Comparison of ENCODE assay signal across 12 cellular contexts in the genomic region with DNA sequence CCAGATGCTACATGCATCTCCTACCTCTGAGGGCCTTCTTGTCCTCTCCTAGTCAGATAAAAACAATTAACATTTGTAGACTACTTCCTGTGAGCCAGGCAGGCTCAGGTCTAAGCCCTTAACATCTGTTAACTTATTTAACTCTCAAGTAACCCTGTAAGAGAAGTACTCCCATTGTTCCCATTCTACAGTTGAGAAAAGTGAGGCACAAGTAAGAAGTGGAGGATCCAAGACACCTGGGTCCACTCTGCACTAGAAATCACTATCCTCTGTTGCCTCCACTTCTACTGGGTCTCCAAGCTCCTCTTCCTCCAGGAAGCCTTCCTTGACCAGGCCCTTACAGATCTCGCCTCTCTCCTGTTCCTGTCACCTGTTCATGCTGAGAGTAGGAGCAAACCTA. TPM values are rescaled to one million over a fixed set of nuclear protein-coding genes. Genes with fewer than 3 reads are reported as not detected.
A peak's percentile ranks its signal among the peaks of the same experiment; 100 is the strongest.
DNase-seq lines count a peak whose midpoint lies in the region; ATAC-seq, FAIRE-seq and TF ChIP-seq lines count a peak whose summit lies in the region.
"Had no signal": no experiment of that assay in that cellular context is flagged by ENCODE, and none has a peak within 500 bp of the region (broad histone marks: within the 10 kb centered on the region; RNA-seq: fewer than 3 reads in every experiment).

No MANE protein-coding gene starts in this region.

- no peak overlapping the region for H2AFZ ChIP-seq in HepG2 (ENCODE audit: low read length)

- no peak for FAIRE-seq in HepG2 (lab: Jason Lieb, UNC)

- TF ChIP-seq EP300 in HepG2 (IDR thresholded peaks at IDR 0.05; ENCODE audit: low read depth in 2 of 2, low read length in 2 of 2) (no peak), HepG2 (CRISPR knock-in tag; IDR thresholded peaks at IDR 0.05; ENCODE audit: borderline replicate concordance) (no peak)

- H3K27me3 ChIP-seq in HepG2 (ENCODE audit: control insufficient read depth in 1 of 2, insufficient read depth in 2 of 2, low read length in 2 of 2) (peaks cover 2 to 36% of the 10 kb centered on the region in 2 experiments; a peak in 3 of 5 replicates), right lobe of liver (no peaks in the 10 kb centered on the region), iPS-18a (ENCODE audit: control insufficient read depth, insufficient read depth, low read length) (peaks cover 19% of the 10 kb centered on the region)

- H3K36me3 ChIP-seq in HepG2 (replicated peaks in 1 of 2; ENCODE audit: control insufficient read depth in 1 of 2, insufficient read depth in 2 of 2, low read length in 2 of 2) (no peaks in the 10 kb centered on the region), right lobe of liver (no peaks in the 10 kb centered on the region), iPS-18a (ENCODE audit: control insufficient read depth, low read depth, low read length) (no peaks in the 10 kb centered on the region)
- H3K36me3 ChIP-seq: cardiac muscle cell had no signal

- TF ChIP-seq RAD21 in HepG2 (CRISPR knock-in tag; IDR thresholded peaks at IDR 0.05), result no peak

- H3K9me3 Mint-ChIP-seq in WTC11, result no peaks in the 10 kb centered on the region

- H3K27ac Mint-ChIP-seq in WTC11, result no peak overlapping the region

- H3K27ac ChIP-seq in HepG2 (ENCODE audit: extremely low read length, insufficient read depth, low read length) (no peak overlapping the region), right lobe of liver (no peak overlapping the region), iPS-18a (ENCODE audit: low read length) (no peak overlapping the region)
- H3K27ac ChIP-seq: cardiac muscle cell had no signal

- H3K4me1 ChIP-seq in HepG2 (ENCODE audit: insufficient read depth, low read length), result peaks cover 7% of the 10 kb centered on the region
- no peaks in the 10 kb centered on the region for H3K4me1 ChIP-seq in right lobe of liver
- peaks cover 14% of the 10 kb centered on the region for H3K4me1 ChIP-seq in iPS-18a (ENCODE audit: control insufficient read depth, low read depth, low read length)

- POLR2A ChIA-PET in HepG2 (lab: Yijun Ruan, JAX) (no interaction called here), WTC11 (lab: Charles Lee) (no interaction called here)

- peak overlapping the region; percentile 75 for H3K4me3 Mint-ChIP-seq in WTC11

- TF ChIP-seq POLR2A in HepG2 (IDR thresholded peaks at IDR 0.05; ENCODE audit: insufficient read depth in 1 of 2, low read depth in 2 of 2, low read length in 2 of 2), result no peak
- no peak for TF ChIP-seq POLR2A in right lobe of liver (IDR thresholded peaks at IDR 0.05)

- no peaks in the 10 kb centered on the region for H3K36me3 Mint-ChIP-seq in WTC11

- H3K79me2 ChIP-seq in HepG2 (ENCODE audit: insufficient read depth, low read length), result no peaks in the 10 kb centered on the region

- no TSS peak for BruUV-seq in HepG2 (replicated peaks; lab: Mats Ljungman, UMichigan)

- TF ChIP-seq CTCF in HepG2 (CRISPR knock-in tag; IDR thresholded peaks at IDR 0.05) (no peak), right lobe of liver (IDR thresholded peaks at IDR 0.05) (no peak), WTC11 (IDR thresholded peaks at IDR 0.05) (no peak)

- CTCF ChIA-PET in HepG2 (lab: Yijun Ruan, JAX; ENCODE audit: low intra/inter-chr PET ratio, low total read pairs) (no interaction called here), WTC11 (lab: Charles Lee) (interaction anchor here (0.8 kb wide), 1 partner anchor 17 kb away, joined by 3 read pairs; no protein-coding TSS in a partner anchor)

- H3K9me3 ChIP-seq in HepG2 (ENCODE audit: low read length) (no peaks in the 10 kb centered on the region), right lobe of liver (no peaks in the 10 kb centered on the region), iPS-18a (ENCODE audit: control insufficient read depth, low read depth, low read length) (no peaks in the 10 kb centered on the region)

- no peak for ATAC-seq in HepG2
- ATAC-seq in right lobe of liver, result no peak
- no peak for ATAC-seq in WTC11
- no peak for ATAC-seq in HG03095 (IDR thresholded peaks at IDR 0.05; ENCODE audit: unreplicated experiment)
- ATAC-seq: Right ventricle myocardium inferior had no signal

- WGBS in HepG2 (ENCODE audit: low lambda C conversion rate), result 14% methylated on average over 1 of the region's 1 CpG
- WGBS in right lobe of liver (ENCODE audit: insufficient coverage, low coverage, low lambda C conversion rate, missing lambda C conversion rate), result no CpG with 5 or more reads among the region's 1 CpG

- peak overlapping the region; percentile 78; the same call in 1 of the 2 replicates for H3K4me2 ChIP-seq in HepG2 (ENCODE audit: low read depth, low read length)

- peaks cover 30% of the 10 kb centered on the region for H3K4me1 Mint-ChIP-seq in WTC11

- in situ Hi-C loops in HepG2 (cut with HindIII; ENCODE audit: extremely low pct_ligation_motif_present, low pct_unique_long_range_greater_than_20kb), result no loop called here

- H3K4me3 ChIP-seq in HepG2 (replicated peaks in 1 of 3; ENCODE audit: insufficient read depth in 1 of 3, low read depth in 2 of 3, low read length in 3 of 3) (no peak overlapping the region), right lobe of liver (no peak overlapping the region), iPS-18a (ENCODE audit: low read length) (peak overlapping the region; percentile 78)

- no peak overlapping the region for H3K9ac ChIP-seq in HepG2 (ENCODE audit: insufficient read depth, low read depth, low read length)
- no peak overlapping the region for H3K9ac ChIP-seq in iPS-18a (ENCODE audit: low read length)

- intact Hi-C loops in HepG2 (cut with micrococcal nuclease; ENCODE audit: unreplicated experiment), result loop anchor here (10.0 kb wide), 1 partner anchor 64 kb away; a partner anchor contains a TSS
- intact Hi-C loops in right lobe of liver (cut with DNase I), result no loop called here

- DNase-seq in HepG2 (ENCODE audit: low spot score) (no peak), right lobe of liver (no peak), WTC11 (ENCODE audit: low spot score) (no peak), GM19238 (ENCODE audit: insufficient read length, low spot score) (no peak), activated gamma-delta T cell (lab: John Stamatoyannopoulos, UW) (no peak), CD1c-positive myeloid dendritic cell (ENCODE audit: extremely low spot score) (no peak)
- DNase-seq: activated CD8-positive, alpha-beta memory T cell treated with anti-CD3 and anti-CD28 coated beads, Interleukin-2, amount 50 U/mL, for 48 hours; C1 segment of cervical spinal cord had no signal

- H3K27me3 Mint-ChIP-seq in WTC11 (ENCODE audit: low read depth), result peaks cover 48% of the 10 kb centered on the region

- no peaks in the 10 kb centered on the region for H4K20me1 ChIP-seq in HepG2 (ENCODE audit: insufficient read depth, low read length)

TF ChIP-seq in HepG2, 621 proteins besides CTCF, POLR2A, EP300 and RAD21:
- TF ChIP-seq BRD4 (CRISPR knock-in tag; IDR thresholded peaks at IDR 0.05), result no peak
- peak; percentile 37; the same call in 1 of the 2 replicates for TF ChIP-seq ZMYM3 (CRISPR knock-in tag; IDR thresholded peaks at IDR 0.05)
- peak; percentile 75 for TF ChIP-seq ZNF629 (CRISPR knock-in tag; conservative IDR thresholded peaks at IDR 0.05)
TF ChIP-seq in HepG2: peak in this region for 2.

TF ChIP-seq in WTC11, 78 proteins besides CTCF, POLR2A, EP300 and RAD21 (continues in another document):
- TF ChIP-seq SMAD3 (CRISPR knock-in tag; IDR thresholded peaks at IDR 0.05; ENCODE audit: borderline replicate concordance), result no peak
- TF ChIP-seq, protein P1, sequence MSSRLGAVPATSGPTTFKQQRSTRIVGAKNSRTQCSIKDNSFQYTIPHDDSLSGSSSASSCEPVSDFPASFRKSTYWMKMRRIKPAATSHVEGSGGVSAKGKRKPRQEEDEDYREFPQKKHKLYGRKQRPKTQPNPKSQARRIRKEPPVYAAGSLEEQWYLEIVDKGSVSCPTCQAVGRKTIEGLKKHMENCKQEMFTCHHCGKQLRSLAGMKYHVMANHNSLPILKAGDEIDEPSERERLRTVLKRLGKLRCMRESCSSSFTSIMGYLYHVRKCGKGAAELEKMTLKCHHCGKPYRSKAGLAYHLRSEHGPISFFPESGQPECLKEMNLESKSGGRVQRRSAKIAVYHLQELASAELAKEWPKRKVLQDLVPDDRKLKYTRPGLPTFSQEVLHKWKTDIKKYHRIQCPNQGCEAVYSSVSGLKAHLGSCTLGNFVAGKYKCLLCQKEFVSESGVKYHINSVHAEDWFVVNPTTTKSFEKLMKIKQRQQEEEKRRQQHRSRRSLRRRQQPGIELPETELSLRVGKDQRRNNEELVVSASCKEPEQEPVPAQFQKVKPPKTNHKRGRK (CRISPR knock-in tag; IDR thresholded peaks at IDR 0.05; ENCODE audit: borderline replicate concordance), result no peak

RNA-seq across cellular contexts. Expression of a gene that starts 9.7 kb away (rescaled TPM):
- total RNA-seq in HepG2 (2016; rRNA removed; fragmentation: Illumina TruSeq; extraction: Trizol) (1.1 TPM in 2 replicates), right lobe of liver (1 to 10 TPM; 2.2 to 4.2 (median 3.6) TPM), WTC11 (2021) (7.2 to 10.1 TPM (median 8.6 TPM) in 3 replicates)
- 0.44 TPM in 1 of 2 replicates, not detected in the other for total RNA-seq in HepG2 (2016; cell fraction: cytosol; rRNA removed; fragmentation: Illumina TruSeq; extraction: Trizol; ENCODE audit: low read depth)
- total RNA-seq in HepG2 (2016; cell fraction: insoluble cytoplasmic fraction; rRNA removed; fragmentation: Illumina TruSeq; extraction: Trizol), result 0.80 and 0.98 TPM in 2 replicates
- total RNA-seq in HepG2 (2016; cell fraction: membrane; rRNA removed; fragmentation: Illumina TruSeq; extraction: Trizol), result 0.79 and 0.83 TPM in 2 replicates
- 1.1 and 1.4 TPM in 2 replicates for total RNA-seq in HepG2 (2016; cell fraction: nucleus; rRNA removed; fragmentation: Illumina TruSeq; extraction: Trizol)
- polyA plus RNA-seq in HepG2 (2011; rRNA removed), result 0.37 and 0.48 TPM in 2 replicates
- 0.14 and 0.17 TPM in 2 replicates for polyA plus RNA-seq in HepG2 (2011; cell fraction: cytosol; rRNA removed)
- 1.5 and 1.8 TPM in 2 replicates for polyA plus RNA-seq in HepG2 (2011; cell fraction: nucleus; rRNA removed)
- polyA plus RNA-seq in HepG2 (2012), result 0.35 and 0.40 TPM in 2 replicates
- polyA plus RNA-seq in HepG2 (2016; cell fraction: cytosol; fragmentation: Illumina TruSeq; extraction: Trizol; ENCODE audit: low read depth), result 0.09 and 0.19 TPM in 2 replicates
- 0.72 and 0.88 TPM in 2 replicates for polyA plus RNA-seq in HepG2 (2016; cell fraction: insoluble cytoplasmic fraction; fragmentation: Illumina TruSeq; extraction: Trizol; ENCODE audit: low read depth)
- polyA plus RNA-seq in HepG2 (2016; cell fraction: membrane; fragmentation: Illumina TruSeq; extraction: Trizol; ENCODE audit: low read depth), result 0.23 TPM in 2 replicates
- polyA plus RNA-seq in HepG2 (2016; cell fraction: nucleus; fragmentation: Illumina TruSeq; extraction: Trizol; ENCODE audit: insufficient read depth, low read depth), result 5.6 and 6.7 TPM in 2 replicates
- polyA minus RNA-seq in HepG2 (2011; rRNA and poly(A)+ RNA removed; ENCODE audit: low replicate concordance), result 0.32 and 19.3 TPM in 2 replicates
- not detected in 2 replicates for polyA minus RNA-seq in HepG2 (2011; cell fraction: cytosol; rRNA and poly(A)+ RNA removed)
- 0.37 and 0.77 TPM in 2 replicates for polyA minus RNA-seq in HepG2 (2011; cell fraction: nucleus; rRNA and poly(A)+ RNA removed)
